ENCODE assay signal across 1 cellular context in genomic region chr6:15550724-15551123, GRCh38.
TF ChIP-seq lines count a peak whose summit lies in the region.

No MANE protein-coding gene starts in this region.

TF ChIP-seq in H1, 55 proteins besides CTCF, POLR2A, EP300 and RAD21 (continued from another document):
- TF ChIP-seq GABPA (IDR thresholded peaks at IDR 0.05; ENCODE audit: borderline replicate concordance, insufficient read depth, low read length): no peak
- TF ChIP-seq RFX5 (IDR thresholded peaks at IDR 0.05; ENCODE audit: borderline replicate concordance, low read depth, low read length): no peak
- TF ChIP-seq SRF (IDR thresholded peaks at IDR 0.05; ENCODE audit: low read depth, low read length): no peak
- TF ChIP-seq TBP (IDR thresholded peaks at IDR 0.05; ENCODE audit: low read depth, low read length): no peak
- TF ChIP-seq SP2 (IDR thresholded peaks at IDR 0.05; ENCODE audit: low read length): no peak
- TF ChIP-seq CHD7 (IDR thresholded peaks at IDR 0.05; ENCODE audit: insufficient replicate concordance, low read length): no peak
